1 cellular context compared by ENCODE assay signal in genomic region chr7:151081170-151082101, GRCh38.
TF ChIP-seq lines count a peak whose summit lies in the region.

No MANE protein-coding gene starts in this region.

TF ChIP-seq in K562, 482 proteins besides CTCF, POLR2A, EP300 and RAD21 (continued from another document and continues in another):
- TF ChIP-seq ZNF511 (CRISPR knock-in tag; IDR thresholded peaks at IDR 0.05) = peak; percentile 17
- no peak for TF ChIP-seq ZNF778 (CRISPR knock-in tag; IDR thresholded peaks at IDR 0.05)
- TF ChIP-seq MYC (IDR thresholded peaks at IDR 0.05; ENCODE audit: low read depth, low read length) = peak; percentile 3; the same call in 1 of the 2 replicates
- TF ChIP-seq MYC (CRISPR knock-in tag; IDR thresholded peaks at IDR 0.05; ENCODE audit: borderline replicate concordance, low read depth) = peak; percentile 84
- no peak for TF ChIP-seq KLF1 (tag; IDR thresholded peaks at IDR 0.05)
- no peak; the same call in 1 of the 2 replicates for TF ChIP-seq ZNF589 (CRISPR knock-in tag; IDR thresholded peaks at IDR 0.05; ENCODE audit: low read depth)
- TF ChIP-seq ATF1 (CRISPR knock-in tag; IDR thresholded peaks at IDR 0.05) = no peak
- no peak for TF ChIP-seq ATF1 (tag; IDR thresholded peaks at IDR 0.05)
- TF ChIP-seq U2AF1 (optimal IDR thresholded peaks at IDR 0.05; ENCODE audit: low read depth, low read length) = peak; percentile 39
- TF ChIP-seq ZEB2 (IDR thresholded peaks at IDR 0.05) = no peak
- TF ChIP-seq BRD9 (IDR thresholded peaks at IDR 0.05; ENCODE audit: low read depth, partially characterized antibody) = no peak
- no peak for TF ChIP-seq CTCFL (IDR thresholded peaks at IDR 0.05; ENCODE audit: borderline replicate concordance, insufficient read depth, low read depth, low read length, poor library complexity, severe bottlenecking)
- no peak for TF ChIP-seq ZNF146 (CRISPR knock-in tag; IDR thresholded peaks at IDR 0.05; ENCODE audit: unreplicated experiment)
- TF ChIP-seq DACH1 (IDR thresholded peaks at IDR 0.05; ENCODE audit: partially characterized antibody) = no peak
- no peak for TF ChIP-seq ZC3H11A (IDR thresholded peaks at IDR 0.05; ENCODE audit: low read depth, low read length)
- TF ChIP-seq ARID3B (CRISPR knock-in tag; IDR thresholded peaks at IDR 0.05; ENCODE audit: borderline replicate concordance) = no peak
- TF ChIP-seq ZNF398 (CRISPR knock-in tag; IDR thresholded peaks at IDR 0.05) = no peak
- TF ChIP-seq CHD1 (IDR thresholded peaks at IDR 0.05; ENCODE audit: low read length) = peak; percentile 95
- TF ChIP-seq ZNF431 (CRISPR knock-in tag; IDR thresholded peaks at IDR 0.05) = no peak
- TF ChIP-seq TGIF2 (CRISPR knock-in tag; IDR thresholded peaks at IDR 0.05) = peak; percentile 63; the same call in 1 of the 2 replicates
- TF ChIP-seq, protein P1, sequence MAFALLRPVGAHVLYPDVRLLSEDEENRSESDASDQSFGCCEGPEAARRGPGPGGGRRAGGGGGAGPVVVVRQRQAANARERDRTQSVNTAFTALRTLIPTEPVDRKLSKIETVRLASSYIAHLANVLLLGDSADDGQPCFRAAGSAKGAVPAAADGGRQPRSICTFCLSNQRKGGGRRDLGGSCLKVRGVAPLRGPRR (CRISPR knock-in tag; IDR thresholded peaks at IDR 0.05) = peak; percentile 48; the same call in 1 of the 2 replicates
- TF ChIP-seq, protein P2, sequence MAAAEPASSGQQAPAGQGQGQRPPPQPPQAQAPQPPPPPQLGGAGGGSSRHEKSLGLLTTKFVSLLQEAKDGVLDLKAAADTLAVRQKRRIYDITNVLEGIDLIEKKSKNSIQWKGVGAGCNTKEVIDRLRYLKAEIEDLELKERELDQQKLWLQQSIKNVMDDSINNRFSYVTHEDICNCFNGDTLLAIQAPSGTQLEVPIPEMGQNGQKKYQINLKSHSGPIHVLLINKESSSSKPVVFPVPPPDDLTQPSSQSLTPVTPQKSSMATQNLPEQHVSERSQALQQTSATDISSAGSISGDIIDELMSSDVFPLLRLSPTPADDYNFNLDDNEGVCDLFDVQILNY (CRISPR knock-in tag; IDR thresholded peaks at IDR 0.05) = no peak
- TF ChIP-seq HNRNPH1 (optimal IDR thresholded peaks at IDR 0.05; ENCODE audit: low read depth, low read length) = no peak
- TF ChIP-seq ARID2 (IDR thresholded peaks at IDR 0.05) = no peak
- TF ChIP-seq, protein P3, sequence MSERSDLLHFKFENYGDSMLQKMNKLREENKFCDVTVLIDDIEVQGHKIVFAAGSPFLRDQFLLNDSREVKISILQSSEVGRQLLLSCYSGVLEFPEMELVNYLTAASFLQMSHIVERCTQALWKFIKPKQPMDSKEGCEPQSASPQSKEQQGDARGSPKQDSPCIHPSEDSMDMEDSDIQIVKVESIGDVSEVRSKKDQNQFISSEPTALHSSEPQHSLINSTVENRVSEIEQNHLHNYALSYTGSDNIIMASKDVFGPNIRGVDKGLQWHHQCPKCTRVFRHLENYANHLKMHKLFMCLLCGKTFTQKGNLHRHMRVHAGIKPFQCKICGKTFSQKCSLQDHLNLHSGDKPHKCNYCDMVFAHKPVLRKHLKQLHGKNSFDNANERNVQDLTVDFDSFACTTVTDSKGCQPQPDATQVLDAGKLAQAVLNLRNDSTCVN (CRISPR knock-in tag; IDR thresholded peaks at IDR 0.05) = 0 out of 2 replicates have a peak, but pooled peaks have one; percentile 35
- TF ChIP-seq DNMT1 (IDR thresholded peaks at IDR 0.05) = no peak
- no peak for TF ChIP-seq ZSCAN29 (IDR thresholded peaks at IDR 0.05)
- TF ChIP-seq ZZZ3 (IDR thresholded peaks at IDR 0.05) = no peak
- no peak for TF ChIP-seq SUPT5H (IDR thresholded peaks at IDR 0.05)
- no peak for TF ChIP-seq RFX1 (IDR thresholded peaks at IDR 0.05)
- TF ChIP-seq ZNF197 (CRISPR knock-in tag; IDR thresholded peaks at IDR 0.05; ENCODE audit: low read depth) = peak; percentile 53
- TF ChIP-seq ADNP (tag; IDR thresholded peaks at IDR 0.05) = no peak
- TF ChIP-seq ASH1L (IDR thresholded peaks at IDR 0.05; ENCODE audit: borderline replicate concordance, low read depth, partially characterized antibody) = no peak
- TF ChIP-seq MCM7 (IDR thresholded peaks at IDR 0.05) = no peak
- no peak for TF ChIP-seq KDM4B (IDR thresholded peaks at IDR 0.05; ENCODE audit: borderline replicate concordance in 2 of 2, low read depth in 1 of 2)
- TF ChIP-seq ZNF174 (CRISPR knock-in tag; IDR thresholded peaks at IDR 0.05) = no peak
- no peak for TF ChIP-seq TAF9B (IDR thresholded peaks at IDR 0.05; ENCODE audit: partially characterized antibody)
- no peak for TF ChIP-seq MEF2A (IDR thresholded peaks at IDR 0.05; ENCODE audit: control insufficient read depth, low read depth, low read length)
- TF ChIP-seq ZNF584 (CRISPR knock-in tag; IDR thresholded peaks at IDR 0.05; ENCODE audit: low read depth) = no peak
- no peak for TF ChIP-seq THRA (IDR thresholded peaks at IDR 0.05)
- TF ChIP-seq ZNF830 (CRISPR knock-in tag; IDR thresholded peaks at IDR 0.05) = no peak
- no peak for TF ChIP-seq NONO (IDR thresholded peaks at IDR 0.05; ENCODE audit: low read depth in 2 of 2, low read length in 1 of 2)
- TF ChIP-seq, protein P4, sequence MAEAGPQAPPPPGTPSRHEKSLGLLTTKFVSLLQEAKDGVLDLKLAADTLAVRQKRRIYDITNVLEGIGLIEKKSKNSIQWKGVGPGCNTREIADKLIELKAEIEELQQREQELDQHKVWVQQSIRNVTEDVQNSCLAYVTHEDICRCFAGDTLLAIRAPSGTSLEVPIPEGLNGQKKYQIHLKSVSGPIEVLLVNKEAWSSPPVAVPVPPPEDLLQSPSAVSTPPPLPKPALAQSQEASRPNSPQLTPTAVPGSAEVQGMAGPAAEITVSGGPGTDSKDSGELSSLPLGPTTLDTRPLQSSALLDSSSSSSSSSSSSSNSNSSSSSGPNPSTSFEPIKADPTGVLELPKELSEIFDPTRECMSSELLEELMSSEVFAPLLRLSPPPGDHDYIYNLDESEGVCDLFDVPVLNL (CRISPR knock-in tag; IDR thresholded peaks at IDR 0.05; ENCODE audit: low read depth) = no peak
- TF ChIP-seq PTBP1 (IDR thresholded peaks at IDR 0.05; ENCODE audit: low read depth, low read length) = no peak
- TF ChIP-seq SRSF9 (IDR thresholded peaks at IDR 0.05; ENCODE audit: borderline replicate concordance, low read depth, low read length) = no peak
- TF ChIP-seq FOXK1 (CRISPR knock-in tag; IDR thresholded peaks at IDR 0.05; ENCODE audit: borderline replicate concordance) = no peak
- no peak for TF ChIP-seq SREBF2 (CRISPR knock-in tag; IDR thresholded peaks at IDR 0.05)
- TF ChIP-seq RBM17 (IDR thresholded peaks at IDR 0.05; ENCODE audit: borderline replicate concordance, low read depth, low read length) = no peak
- TF ChIP-seq, protein P5, sequence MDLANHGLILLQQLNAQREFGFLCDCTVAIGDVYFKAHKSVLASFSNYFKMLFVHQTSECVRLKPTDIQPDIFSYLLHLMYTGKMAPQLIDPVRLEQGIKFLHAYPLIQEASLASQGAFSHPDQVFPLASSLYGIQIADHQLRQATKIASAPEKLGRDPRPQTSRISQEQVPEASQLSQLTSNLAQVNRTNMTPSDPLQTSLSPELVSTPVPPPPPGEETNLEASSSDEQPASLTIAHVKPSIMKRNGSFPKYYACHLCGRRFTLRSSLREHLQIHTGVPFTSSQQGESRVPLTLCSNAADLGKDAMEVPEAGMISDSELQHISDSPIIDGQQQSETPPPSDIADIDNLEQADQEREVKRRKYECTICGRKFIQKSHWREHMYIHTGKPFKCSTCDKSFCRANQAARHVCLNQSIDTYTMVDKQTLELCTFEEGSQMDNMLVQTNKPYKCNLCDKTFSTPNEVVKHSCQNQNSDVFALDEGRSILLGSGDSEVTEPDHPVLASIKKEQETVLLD (IDR thresholded peaks at IDR 0.05) = peak; percentile 16; the same call in 1 of the 2 replicates
- TF ChIP-seq, protein P6, sequence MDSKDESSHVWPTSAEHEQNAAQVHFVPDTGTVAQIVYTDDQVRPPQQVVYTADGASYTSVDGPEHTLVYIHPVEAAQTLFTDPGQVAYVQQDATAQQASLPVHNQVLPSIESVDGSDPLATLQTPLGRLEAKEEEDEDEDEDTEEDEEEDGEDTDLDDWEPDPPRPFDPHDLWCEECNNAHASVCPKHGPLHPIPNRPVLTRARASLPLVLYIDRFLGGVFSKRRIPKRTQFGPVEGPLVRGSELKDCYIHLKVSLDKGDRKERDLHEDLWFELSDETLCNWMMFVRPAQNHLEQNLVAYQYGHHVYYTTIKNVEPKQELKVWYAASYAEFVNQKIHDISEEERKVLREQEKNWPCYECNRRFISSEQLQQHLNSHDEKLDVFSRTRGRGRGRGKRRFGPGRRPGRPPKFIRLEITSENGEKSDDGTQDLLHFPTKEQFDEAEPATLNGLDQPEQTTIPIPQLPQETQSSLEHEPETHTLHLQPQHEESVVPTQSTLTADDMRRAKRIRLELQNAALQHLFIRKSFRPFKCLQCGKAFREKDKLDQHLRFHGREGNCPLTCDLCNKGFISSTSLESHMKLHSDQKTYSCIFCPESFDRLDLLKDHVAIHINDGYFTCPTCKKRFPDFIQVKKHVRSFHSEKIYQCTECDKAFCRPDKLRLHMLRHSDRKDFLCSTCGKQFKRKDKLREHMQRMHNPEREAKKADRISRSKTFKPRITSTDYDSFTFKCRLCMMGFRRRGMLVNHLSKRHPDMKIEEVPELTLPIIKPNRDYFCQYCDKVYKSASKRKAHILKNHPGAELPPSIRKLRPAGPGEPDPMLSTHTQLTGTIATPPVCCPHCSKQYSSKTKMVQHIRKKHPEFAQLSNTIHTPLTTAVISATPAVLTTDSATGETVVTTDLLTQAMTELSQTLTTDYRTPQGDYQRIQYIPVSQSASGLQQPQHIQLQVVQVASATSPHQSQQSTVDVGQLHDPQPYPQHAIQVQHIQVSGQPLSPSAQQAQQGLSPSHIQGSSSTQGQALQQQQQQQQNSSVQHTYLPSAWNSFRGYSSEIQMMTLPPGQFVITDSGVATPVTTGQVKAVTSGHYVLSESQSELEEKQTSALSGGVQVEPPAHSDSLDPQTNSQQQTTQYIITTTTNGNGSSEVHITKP (IDR thresholded peaks at IDR 0.05; ENCODE audit: partially characterized antibody) = no peak
- peak; percentile 87 for TF ChIP-seq FIP1L1 (IDR thresholded peaks at IDR 0.05; ENCODE audit: low read depth, low read length, poor library complexity, severe bottlenecking)
- TF ChIP-seq ESRRA (IDR thresholded peaks at IDR 0.05; ENCODE audit: borderline replicate concordance, low read depth) = no peak
- TF ChIP-seq TEAD2 (tag; IDR thresholded peaks at IDR 0.05) = no peak
- peak; percentile 17 for TF ChIP-seq RBBP5 (IDR thresholded peaks at IDR 0.05; ENCODE audit: borderline replicate concordance, insufficient read depth, low read length, poor library complexity, severe bottlenecking)
- no peak for TF ChIP-seq MECOM (CRISPR knock-in tag; IDR thresholded peaks at IDR 0.05)
